Comparison of ENCODE assay signal across 18 cellular contexts in the genomic region with DNA sequence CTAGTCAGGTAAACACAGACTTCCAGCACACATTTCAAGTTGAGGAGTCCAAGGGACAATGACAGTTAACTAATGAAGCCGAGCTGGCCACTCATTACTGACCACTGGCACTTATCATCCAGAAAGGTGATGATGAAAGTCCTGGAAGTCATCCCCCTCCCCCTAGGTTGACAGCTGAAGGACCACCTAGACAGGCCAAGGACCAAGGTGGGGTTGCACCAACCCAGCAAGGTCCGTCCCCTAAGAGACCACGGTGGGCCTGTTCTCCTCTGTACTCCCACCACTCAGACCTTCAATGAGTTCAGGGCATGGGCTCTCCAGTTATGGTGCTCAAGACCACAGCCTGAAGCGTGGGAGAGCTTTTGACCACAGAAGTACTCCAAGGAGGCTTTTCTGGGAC. TPM values are rescaled to one million over a fixed set of nuclear protein-coding genes. Genes with fewer than 3 reads are reported as not detected.
A peak's percentile ranks its signal among the peaks of the same experiment; 100 is the strongest.
DNase-seq lines count a peak whose midpoint lies in the region; ATAC-seq and TF ChIP-seq lines count a peak whose summit lies in the region.
"Had no signal": no experiment of that assay in that cellular context is flagged by ENCODE, and none has a peak within 500 bp of the region (broad histone marks: within the 10 kb centered on the region; RNA-seq: fewer than 3 reads in every experiment).

No MANE protein-coding gene starts in this region.

- H3K27me3 Mint-ChIP-seq in osteocyte (ENCODE audit: unreplicated experiment): no peaks in the 10 kb centered on the region
- H3K27me3 Mint-ChIP-seq: activated naive CD8-positive, alpha-beta T cell treated with anti-CD3 and anti-CD28 coated beads for 36 hours; activated T-cell treated with anti-CD3 and anti-CD28 coated beads, Interleukin-2, amount 50 U/mL, for 24 hours; T-helper 17 cell had no signal

- H3K36me3 ChIP-seq in ascending aorta (peaks cover 42 to 59% of the 10 kb centered on the region in 2 donors), tibial artery (peaks cover 19 to 67% (median 33%) of the 10 kb centered on the region in 3 donors)

- no peak for ATAC-seq in foreskin keratinocyte
- ATAC-seq: T-helper 17 cell had no signal

- H3K4me1 Mint-ChIP-seq in osteocyte (ENCODE audit: unreplicated experiment): peaks cover 12% of the 10 kb centered on the region
- H3K4me1 Mint-ChIP-seq: activated naive CD8-positive, alpha-beta T cell treated with anti-CD3 and anti-CD28 coated beads for 36 hours; CD14-positive monocyte had no signal

- DNase-seq in ascending aorta (ENCODE audit: low spot score in 2 of 2) (no peak), foreskin keratinocyte (no peak), osteocyte (ENCODE audit: extremely low spot score, unreplicated experiment) (no peak), tibial artery (no peak), RPMI8226 (no peak), Kasumi-1 (lab: John Stamatoyannopoulos, UW) (no peak), DMS 273 treated with DMSO at 0.1 percent for 48 hours (lab: John Stamatoyannopoulos, UW) (no peak), NCI-H1417 (lab: John Stamatoyannopoulos, UW) (no peak)
- DNase-seq: activated naive CD8-positive, alpha-beta T cell treated with anti-CD3 and anti-CD28 coated beads for 36 hours; activated T-cell treated with anti-CD3 and anti-CD28 coated beads, Interleukin-2, amount 50 U/mL, for 24 hours; DND-41; HCEC 1CT; left colon; NCI-H524 treated with DMSO at 0.1 percent for 48 hours; T-helper 17 cell; testis had no signal

- no peak overlapping the region for H3K4me3 Mint-ChIP-seq in osteocyte (ENCODE audit: unreplicated experiment)
- H3K4me3 Mint-ChIP-seq: activated naive CD8-positive, alpha-beta T cell treated with anti-CD3 and anti-CD28 coated beads for 36 hours; activated T-cell treated with anti-CD3 and anti-CD28 coated beads, Interleukin-2, amount 50 U/mL, for 24 hours; CD14-positive monocyte; T-helper 17 cell had no signal

- H3K27me3 ChIP-seq in ascending aorta (no peaks in the 10 kb centered on the region), foreskin keratinocyte (no peaks in the 10 kb centered on the region), tibial artery (no peaks in the 10 kb centered on the region)
- H3K27me3 ChIP-seq: testis had no signal

- H3K27ac Mint-ChIP-seq in osteocyte (ENCODE audit: unreplicated experiment): peak overlapping the region; percentile 97
- H3K27ac Mint-ChIP-seq: activated naive CD8-positive, alpha-beta T cell treated with anti-CD3 and anti-CD28 coated beads for 36 hours; activated T-cell treated with anti-CD3 and anti-CD28 coated beads, Interleukin-2, amount 50 U/mL, for 24 hours; CD14-positive monocyte; T-helper 17 cell had no signal

- H3K9me3 ChIP-seq in ascending aorta (no peaks in the 10 kb centered on the region), tibial artery (no peaks in the 10 kb centered on the region)
- H3K9me3 ChIP-seq: testis had no signal

- peak overlapping the region; percentile 96 to 97 for H3K27ac ChIP-seq in ascending aorta
- H3K27ac ChIP-seq in foreskin keratinocyte: peak overlapping the region; percentile 77
- peak overlapping the region; percentile 92 to 95 for H3K27ac ChIP-seq in tibial artery
- H3K27ac ChIP-seq: HL-60 had no signal

- peaks cover 21% of the 10 kb centered on the region for H3K36me3 Mint-ChIP-seq in osteocyte (ENCODE audit: unreplicated experiment)
- H3K36me3 Mint-ChIP-seq: CD14-positive monocyte had no signal

- peaks cover 6 to 12% of the 10 kb centered on the region in 2 donors for H3K4me1 ChIP-seq in ascending aorta
- H3K4me1 ChIP-seq in foreskin keratinocyte: peaks cover 4% of the 10 kb centered on the region
- H3K4me1 ChIP-seq in tibial artery: peaks cover 7 to 36% (median 22%) of the 10 kb centered on the region in 4 donors

- H3K4me3 ChIP-seq in ascending aorta (no peak overlapping the region), tibial artery (no peak overlapping the region)
- H3K4me3 ChIP-seq: testis had no signal

- intact Hi-C loops in ascending aorta (cut with DNase I): no loop called here
- intact Hi-C loops in tibial artery (cut with DNase I; ENCODE audit: low total_unique reads): no loop called here

- no peaks in the 10 kb centered on the region for H3K9me3 Mint-ChIP-seq in osteocyte (ENCODE audit: unreplicated experiment)
- H3K9me3 Mint-ChIP-seq: activated naive CD8-positive, alpha-beta T cell treated with anti-CD3 and anti-CD28 coated beads for 36 hours; activated T-cell treated with anti-CD3 and anti-CD28 coated beads, Interleukin-2, amount 50 U/mL, for 24 hours had no signal

- TF ChIP-seq CTCF in ascending aorta (IDR thresholded peaks at IDR 0.05) (no peak), foreskin keratinocyte (conservative IDR thresholded peaks at IDR 0.05) (no peak), osteocyte (IDR thresholded peaks at IDR 0.05) (no peak), tibial artery (IDR thresholded peaks at IDR 0.05) (no peak)

RNA-seq across cellular contexts. Expression of gene P4HA2, which starts 13.2 kb away (rescaled TPM):
- total RNA-seq in ascending aorta (22.6 TPM), foreskin keratinocyte (49.9 and 74.4 TPM in 2 replicates), osteocyte (104 and 117 TPM in 2 replicates)
- polyA plus RNA-seq in foreskin keratinocyte: 36.1 and 51.0 TPM in 2 replicates

RNA-seq across cellular contexts. Expression of gene PDLIM4, which starts 43.0 kb away (rescaled TPM):
- total RNA-seq in ascending aorta: 49.1 TPM
- 95.2 and 115 TPM in 2 replicates for total RNA-seq in foreskin keratinocyte
- polyA plus RNA-seq in foreskin keratinocyte: 162 and 190 TPM in 2 replicates
- 42.7 and 47.8 TPM in 2 replicates for total RNA-seq in osteocyte
- total RNA-seq: T-helper 17 cell had no signal
- polyA plus RNA-seq: CD14-positive monocyte had no signal
